1 cellular context compared by ENCODE assay signal in genomic region chr21:33642027-33642895, GRCh38.
TF ChIP-seq lines count a peak whose summit lies in the region.

Gene ITSN1 (plus strand): TSS chr21:33642501. CDS start chr21:33718829, 76,328 bp downstream.

TF ChIP-seq in HEK293, 187 proteins besides CTCF, POLR2A, EP300 and RAD21 (continued from another document):
- TF ChIP-seq TSHZ1 (tag by site-specific recombination; IDR thresholded peaks at IDR 0.05; ENCODE audit: borderline replicate concordance), result peak; percentile 30; the same call in 1 of the 2 replicates
- TF ChIP-seq ZBTB17 (tag by site-specific recombination; IDR thresholded peaks at IDR 0.05), result peak; percentile 92
- TF ChIP-seq ZNF26 (tag by site-specific recombination; IDR thresholded peaks at IDR 0.05), result no peak
- no peak for TF ChIP-seq ZNF501 (tag by site-specific recombination; IDR thresholded peaks at IDR 0.05)
- TF ChIP-seq SP2 (tag by site-specific recombination; IDR thresholded peaks at IDR 0.05), result peak; percentile 99
- TF ChIP-seq ZBTB44 (tag by site-specific recombination; IDR thresholded peaks at IDR 0.05), result peak; percentile 25; the same call in 1 of the 2 replicates
- peak; percentile 22; the same call in 1 of the 2 replicates for TF ChIP-seq ZNF423 (tag by site-specific recombination; IDR thresholded peaks at IDR 0.05)
- no peak for TF ChIP-seq ZNF10 (tag by site-specific recombination; IDR thresholded peaks at IDR 0.05)
- TF ChIP-seq ZBTB20 (tag by site-specific recombination; IDR thresholded peaks at IDR 0.05), result peak; percentile 46; the same call in 1 of the 2 replicates
- no peak; the same call in 1 of the 2 replicates for TF ChIP-seq OSR2 (tag by site-specific recombination; IDR thresholded peaks at IDR 0.05)
- TF ChIP-seq MZF1 (tag by site-specific recombination; IDR thresholded peaks at IDR 0.05; ENCODE audit: borderline replicate concordance), result no peak
- no peak for TF ChIP-seq HOXA7 (CRISPR knock-in tag; IDR thresholded peaks at IDR 0.05; ENCODE audit: borderline replicate concordance)
- TF ChIP-seq ZNF521 (tag by site-specific recombination; IDR thresholded peaks at IDR 0.05), result no peak
- TF ChIP-seq ZNF677 (tag by site-specific recombination; IDR thresholded peaks at IDR 0.05), result no peak
- peak; percentile 48; the same call in 1 of the 2 replicates for TF ChIP-seq ZNF76 (tag by site-specific recombination; IDR thresholded peaks at IDR 0.05; ENCODE audit: borderline replicate concordance, low read depth)
- TF ChIP-seq SALL2 (tag by site-specific recombination; IDR thresholded peaks at IDR 0.05; ENCODE audit: borderline replicate concordance), result no peak
- no peak for TF ChIP-seq ZNF184 (tag by site-specific recombination; IDR thresholded peaks at IDR 0.05)
- 0 out of 2 replicates have a peak, but pooled peaks have one; percentile 59 for TF ChIP-seq PRDM4 (tag by site-specific recombination; IDR thresholded peaks at IDR 0.05)
- TF ChIP-seq ZNF311 (tag by site-specific recombination; IDR thresholded peaks at IDR 0.05; ENCODE audit: borderline replicate concordance), result no peak
- no peak for TF ChIP-seq ZNF112 (tag by site-specific recombination; IDR thresholded peaks at IDR 0.05)
- no peak for TF ChIP-seq MEIS1 (CRISPR knock-in tag; IDR thresholded peaks at IDR 0.05; ENCODE audit: borderline replicate concordance)
- TF ChIP-seq ZNF560 (tag by site-specific recombination; IDR thresholded peaks at IDR 0.05; ENCODE audit: borderline replicate concordance), result no peak
- TF ChIP-seq ZFP37 (tag by site-specific recombination; IDR thresholded peaks at IDR 0.05), result no peak
- TF ChIP-seq FEZF1 (tag by site-specific recombination; IDR thresholded peaks at IDR 0.05), result no peak
- TF ChIP-seq ZNF16 (tag by site-specific recombination; IDR thresholded peaks at IDR 0.05; ENCODE audit: low read depth), result no peak
- no peak for TF ChIP-seq OVOL3 (tag by site-specific recombination; IDR thresholded peaks at IDR 0.05)
- TF ChIP-seq ZBTB11 (tag by site-specific recombination; conservative IDR thresholded peaks at IDR 0.05; ENCODE audit: low read depth), result peak; percentile 65; the same call in 1 of the 2 replicates
- TF ChIP-seq ZNF513 (tag by site-specific recombination; IDR thresholded peaks at IDR 0.05), result peak; percentile 47; the same call in 1 of the 2 replicates
- no peak for TF ChIP-seq ZNF529 (tag by site-specific recombination; IDR thresholded peaks at IDR 0.05; ENCODE audit: insufficient replicate concordance)
- TF ChIP-seq ZBTB6 (tag by site-specific recombination; IDR thresholded peaks at IDR 0.05), result peak; percentile 95
- no peak for TF ChIP-seq ZNF354C (tag by site-specific recombination; IDR thresholded peaks at IDR 0.05; ENCODE audit: borderline replicate concordance, low read depth)
- no peak for TF ChIP-seq ZNF155 (tag by site-specific recombination; IDR thresholded peaks at IDR 0.05)
- no peak for TF ChIP-seq ZNF747 (tag by site-specific recombination; IDR thresholded peaks at IDR 0.05)
- no peak for TF ChIP-seq ZNF585B (tag by site-specific recombination; IDR thresholded peaks at IDR 0.05)
- TF ChIP-seq GLI4 (tag by site-specific recombination; IDR thresholded peaks at IDR 0.05), result peak; percentile 62; the same call in 1 of the 2 replicates
TF ChIP-seq in HEK293: peak in this region for 67.
